ENCODE assay signal across 1 cellular context in genomic region chr17:49970498-49970897, GRCh38.
TF ChIP-seq lines count a peak whose summit lies in the region.

No MANE protein-coding gene starts in this region.

TF ChIP-seq in WTC11, 78 proteins besides CTCF, POLR2A, EP300 and RAD21 (continued from another document):
- no peak for TF ChIP-seq E2F5 (CRISPR knock-in tag; IDR thresholded peaks at IDR 0.05)
- no peak for TF ChIP-seq HMGXB4 (CRISPR knock-in tag; IDR thresholded peaks at IDR 0.05)
- TF ChIP-seq TEAD4 (CRISPR knock-in tag; IDR thresholded peaks at IDR 0.05): no peak
- TF ChIP-seq NR1H2 (CRISPR knock-in tag; IDR thresholded peaks at IDR 0.05): no peak
- no peak for TF ChIP-seq PRRX2 (CRISPR knock-in tag; IDR thresholded peaks at IDR 0.05)
- TF ChIP-seq, protein P1, sequence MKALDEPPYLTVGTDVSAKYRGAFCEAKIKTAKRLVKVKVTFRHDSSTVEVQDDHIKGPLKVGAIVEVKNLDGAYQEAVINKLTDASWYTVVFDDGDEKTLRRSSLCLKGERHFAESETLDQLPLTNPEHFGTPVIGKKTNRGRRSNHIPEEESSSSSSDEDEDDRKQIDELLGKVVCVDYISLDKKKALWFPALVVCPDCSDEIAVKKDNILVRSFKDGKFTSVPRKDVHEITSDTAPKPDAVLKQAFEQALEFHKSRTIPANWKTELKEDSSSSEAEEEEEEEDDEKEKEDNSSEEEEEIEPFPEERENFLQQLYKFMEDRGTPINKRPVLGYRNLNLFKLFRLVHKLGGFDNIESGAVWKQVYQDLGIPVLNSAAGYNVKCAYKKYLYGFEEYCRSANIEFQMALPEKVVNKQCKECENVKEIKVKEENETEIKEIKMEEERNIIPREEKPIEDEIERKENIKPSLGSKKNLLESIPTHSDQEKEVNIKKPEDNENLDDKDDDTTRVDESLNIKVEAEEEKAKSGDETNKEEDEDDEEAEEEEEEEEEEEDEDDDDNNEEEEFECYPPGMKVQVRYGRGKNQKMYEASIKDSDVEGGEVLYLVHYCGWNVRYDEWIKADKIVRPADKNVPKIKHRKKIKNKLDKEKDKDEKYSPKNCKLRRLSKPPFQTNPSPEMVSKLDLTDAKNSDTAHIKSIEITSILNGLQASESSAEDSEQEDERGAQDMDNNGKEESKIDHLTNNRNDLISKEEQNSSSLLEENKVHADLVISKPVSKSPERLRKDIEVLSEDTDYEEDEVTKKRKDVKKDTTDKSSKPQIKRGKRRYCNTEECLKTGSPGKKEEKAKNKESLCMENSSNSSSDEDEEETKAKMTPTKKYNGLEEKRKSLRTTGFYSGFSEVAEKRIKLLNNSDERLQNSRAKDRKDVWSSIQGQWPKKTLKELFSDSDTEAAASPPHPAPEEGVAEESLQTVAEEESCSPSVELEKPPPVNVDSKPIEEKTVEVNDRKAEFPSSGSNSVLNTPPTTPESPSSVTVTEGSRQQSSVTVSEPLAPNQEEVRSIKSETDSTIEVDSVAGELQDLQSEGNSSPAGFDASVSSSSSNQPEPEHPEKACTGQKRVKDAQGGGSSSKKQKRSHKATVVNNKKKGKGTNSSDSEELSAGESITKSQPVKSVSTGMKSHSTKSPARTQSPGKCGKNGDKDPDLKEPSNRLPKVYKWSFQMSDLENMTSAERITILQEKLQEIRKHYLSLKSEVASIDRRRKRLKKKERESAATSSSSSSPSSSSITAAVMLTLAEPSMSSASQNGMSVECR (CRISPR knock-in tag; IDR thresholded peaks at IDR 0.05; ENCODE audit: borderline replicate concordance): no peak
- TF ChIP-seq TP53 (CRISPR knock-in tag; IDR thresholded peaks at IDR 0.05): no peak
- TF ChIP-seq ELF4 (CRISPR knock-in tag; IDR thresholded peaks at IDR 0.05; ENCODE audit: low read depth): no peak
- no peak for TF ChIP-seq CDX4 (CRISPR knock-in tag; IDR thresholded peaks at IDR 0.05; ENCODE audit: borderline replicate concordance)
- TF ChIP-seq HMGA2 (CRISPR knock-in tag; IDR thresholded peaks at IDR 0.05): no peak
- TF ChIP-seq TCF7 (CRISPR knock-in tag; IDR thresholded peaks at IDR 0.05; ENCODE audit: low read depth): no peak
- TF ChIP-seq, protein P2, sequence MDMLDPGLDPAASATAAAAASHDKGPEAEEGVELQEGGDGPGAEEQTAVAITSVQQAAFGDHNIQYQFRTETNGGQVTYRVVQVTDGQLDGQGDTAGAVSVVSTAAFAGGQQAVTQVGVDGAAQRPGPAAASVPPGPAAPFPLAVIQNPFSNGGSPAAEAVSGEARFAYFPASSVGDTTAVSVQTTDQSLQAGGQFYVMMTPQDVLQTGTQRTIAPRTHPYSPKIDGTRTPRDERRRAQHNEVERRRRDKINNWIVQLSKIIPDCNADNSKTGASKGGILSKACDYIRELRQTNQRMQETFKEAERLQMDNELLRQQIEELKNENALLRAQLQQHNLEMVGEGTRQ (CRISPR knock-in tag; IDR thresholded peaks at IDR 0.05): no peak
- no peak for TF ChIP-seq ZNF232 (CRISPR knock-in tag; IDR thresholded peaks at IDR 0.05)
- TF ChIP-seq MYBL2 (CRISPR knock-in tag; IDR thresholded peaks at IDR 0.05): no peak
TF ChIP-seq in WTC11: peak in this region for 0.
